Comparison of ENCODE assay signal across 18 cellular contexts in the genomic region with DNA sequence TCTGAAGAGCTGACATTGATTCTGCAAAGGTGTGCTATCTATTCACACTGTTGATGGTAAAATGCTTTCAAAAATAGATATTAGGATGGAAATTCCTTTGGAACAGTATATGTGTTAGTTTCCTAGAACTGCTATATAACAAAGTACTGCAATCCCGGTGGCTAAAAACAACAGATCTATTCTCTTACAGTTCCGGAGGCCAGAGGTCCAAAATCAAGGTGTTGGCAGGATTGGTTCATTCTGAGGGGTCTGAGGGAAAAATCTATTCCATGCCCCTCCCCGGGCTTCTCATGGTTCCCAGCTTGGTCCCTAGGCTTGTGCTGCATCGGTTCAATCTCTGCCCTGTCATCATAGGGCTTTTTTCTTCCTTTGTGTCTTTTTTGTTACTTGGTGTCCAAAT.
A peak's percentile ranks its signal among the peaks of the same experiment; 100 is the strongest.
DNase-seq lines count a peak whose midpoint lies in the region; ATAC-seq and TF ChIP-seq lines count a peak whose summit lies in the region.
"Had no signal": no experiment of that assay in that cellular context is flagged by ENCODE, and none has a peak within 500 bp of the region (broad histone marks: within the 10 kb centered on the region; RNA-seq: fewer than 3 reads in every experiment).

No MANE protein-coding gene starts in this region.

- no peak for ATAC-seq in activated CD8-positive, alpha-beta T cell treated with anti-CD3 and anti-CD28 coated beads for 36 hours
- ATAC-seq in activated CD8-positive, alpha-beta T cell treated with anti-CD3 and anti-CD28 coated beads, Interleukin-2, amount 10 ng/mL, durations not matched to agents 7 days and 5 days: no peak
- ATAC-seq in T-cell (replicated peaks in 1 of 4): no peak
- no peak for ATAC-seq in effector memory CD8-positive, alpha-beta T cell (replicated peaks)
- ATAC-seq in HG03439 (IDR thresholded peaks at IDR 0.05; ENCODE audit: unreplicated experiment): no peak
- ATAC-seq in gastrocnemius medialis: no peak

- intact Hi-C loops in activated CD8-positive, alpha-beta T cell treated with anti-CD3 and anti-CD28 coated beads for 36 hours (cut with micrococcal nuclease): no loop called here
- intact Hi-C loops in gastrocnemius medialis (cut with DNase I; ENCODE audit: low total_unique reads): no loop called here

- in situ Hi-C loops in gastrocnemius medialis (cut with MboI; ENCODE audit: low sequenced_read_pairs in 4 of 4): no loop called here

- H3K27ac ChIP-seq in gastrocnemius medialis: no peak overlapping the region

- H3K4me3 ChIP-seq in gastrocnemius medialis: no peak overlapping the region
- H3K4me3 ChIP-seq: breast epithelium, smooth muscle cell had no signal

- H3K36me3 ChIP-seq in gastrocnemius medialis: no peaks in the 10 kb centered on the region
- H3K36me3 ChIP-seq: breast epithelium had no signal

- no peaks in the 10 kb centered on the region for H3K27me3 Mint-ChIP-seq in activated CD8-positive, alpha-beta T cell treated with anti-CD3 and anti-CD28 coated beads for 36 hours
- H3K27me3 Mint-ChIP-seq in activated CD8-positive, alpha-beta T cell treated with anti-CD3 and anti-CD28 coated beads, Interleukin-2, amount 10 ng/mL, durations not matched to agents 7 days and 5 days (ENCODE audit: low read depth): no peaks in the 10 kb centered on the region
- H3K27me3 Mint-ChIP-seq in T-cell: no peaks in the 10 kb centered on the region
- no peaks in the 10 kb centered on the region for H3K27me3 Mint-ChIP-seq in effector memory CD8-positive, alpha-beta T cell
- no peaks in the 10 kb centered on the region for H3K27me3 Mint-ChIP-seq in osteocyte (ENCODE audit: unreplicated experiment)
- H3K27me3 Mint-ChIP-seq: type B pancreatic cell had no signal

- CTCF ChIA-PET in activated CD8-positive, alpha-beta T cell treated with anti-CD3 and anti-CD28 coated beads for 36 hours (lab: Charles Lee): interaction anchor here (1.4 kb wide), 1 partner anchor 29 kb away, joined by 4 read pairs; no protein-coding TSS in a partner anchor
- CTCF ChIA-PET in activated CD8-positive, alpha-beta T cell treated with anti-CD3 and anti-CD28 coated beads, Interleukin-2, amount 10 ng/mL, durations not matched to agents 7 days and 5 days (lab: Charles Lee): interaction anchor here (1.1 to 1.6 kb wide), 2 partner anchors 30 to 153 kb away, joined by 3 to 5 read pairs; no protein-coding TSS in a partner anchor
- CTCF ChIA-PET in T-cell (lab: Charles Lee): no interaction called here

- peak overlapping the region; percentile 18 for H3K27ac Mint-ChIP-seq in activated CD8-positive, alpha-beta T cell treated with anti-CD3 and anti-CD28 coated beads for 36 hours
- no peak overlapping the region for H3K27ac Mint-ChIP-seq in activated CD8-positive, alpha-beta T cell treated with anti-CD3 and anti-CD28 coated beads, Interleukin-2, amount 10 ng/mL, durations not matched to agents 7 days and 5 days
- H3K27ac Mint-ChIP-seq in T-cell: peak overlapping the region; percentile 81 to 82
- H3K27ac Mint-ChIP-seq in effector memory CD8-positive, alpha-beta T cell: peak overlapping the region; percentile 12 to 98
- peak overlapping the region; percentile 7 for H3K27ac Mint-ChIP-seq in osteocyte (ENCODE audit: unreplicated experiment)
- H3K27ac Mint-ChIP-seq: type B pancreatic cell had no signal

- no peaks in the 10 kb centered on the region for H3K9me3 ChIP-seq in gastrocnemius medialis
- H3K9me3 ChIP-seq: breast epithelium had no signal

- H3K4me3 Mint-ChIP-seq in activated CD8-positive, alpha-beta T cell treated with anti-CD3 and anti-CD28 coated beads for 36 hours: no peak overlapping the region
- no peak overlapping the region for H3K4me3 Mint-ChIP-seq in activated CD8-positive, alpha-beta T cell treated with anti-CD3 and anti-CD28 coated beads, Interleukin-2, amount 10 ng/mL, durations not matched to agents 7 days and 5 days
- peak overlapping the region in 1 of 3 donors; percentile 36 for H3K4me3 Mint-ChIP-seq in T-cell
- peak overlapping the region in 1 of 2 donors; percentile 23 for H3K4me3 Mint-ChIP-seq in effector memory CD8-positive, alpha-beta T cell
- H3K4me3 Mint-ChIP-seq in osteocyte (ENCODE audit: unreplicated experiment): no peak overlapping the region
- H3K4me3 Mint-ChIP-seq: type B pancreatic cell had no signal

- peaks cover 68% of the 10 kb centered on the region for H3K4me1 Mint-ChIP-seq in activated CD8-positive, alpha-beta T cell treated with anti-CD3 and anti-CD28 coated beads for 36 hours (ENCODE audit: low read depth)
- peaks cover 47% of the 10 kb centered on the region for H3K4me1 Mint-ChIP-seq in activated CD8-positive, alpha-beta T cell treated with anti-CD3 and anti-CD28 coated beads, Interleukin-2, amount 10 ng/mL, durations not matched to agents 7 days and 5 days (ENCODE audit: low read depth)
- H3K4me1 Mint-ChIP-seq in T-cell: peaks cover 78 to 87% (median 81%) of the 10 kb centered on the region in 3 donors
- H3K4me1 Mint-ChIP-seq in effector memory CD8-positive, alpha-beta T cell (ENCODE audit: low read depth in 2 of 2): peaks cover 48 to 70% of the 10 kb centered on the region in 2 donors
- peaks cover 30% of the 10 kb centered on the region for H3K4me1 Mint-ChIP-seq in osteocyte (ENCODE audit: unreplicated experiment)

- POLR2A ChIA-PET in activated CD8-positive, alpha-beta T cell treated with anti-CD3 and anti-CD28 coated beads for 36 hours (lab: Charles Lee): interaction anchor here (1.1 kb wide), 1 partner anchor 88 kb away, joined by 3 read pairs; no protein-coding TSS in a partner anchor
- POLR2A ChIA-PET in activated CD8-positive, alpha-beta T cell treated with anti-CD3 and anti-CD28 coated beads, Interleukin-2, amount 10 ng/mL, durations not matched to agents 7 days and 5 days (lab: Charles Lee): no interaction called here
- POLR2A ChIA-PET in T-cell (lab: Charles Lee): interaction anchor here in 1 of 2 donors (0.6 kb wide), 2 partner anchors 14 to 27 kb away, joined by 3 read pairs; no protein-coding TSS in a partner anchor

- no peaks in the 10 kb centered on the region for H3K27me3 ChIP-seq in gastrocnemius medialis
- H3K27me3 ChIP-seq: breast epithelium had no signal

- peaks cover 0 to 9% of the 10 kb centered on the region in 2 donors for H3K4me1 ChIP-seq in gastrocnemius medialis
- H3K4me1 ChIP-seq: breast epithelium had no signal

- peaks cover 6% of the 10 kb centered on the region for H3K9me3 Mint-ChIP-seq in activated CD8-positive, alpha-beta T cell treated with anti-CD3 and anti-CD28 coated beads for 36 hours
- H3K9me3 Mint-ChIP-seq in activated CD8-positive, alpha-beta T cell treated with anti-CD3 and anti-CD28 coated beads, Interleukin-2, amount 10 ng/mL, durations not matched to agents 7 days and 5 days (ENCODE audit: insufficient read depth): no peaks in the 10 kb centered on the region
- H3K9me3 Mint-ChIP-seq in T-cell (no peaks in the 10 kb centered on the region), osteocyte (ENCODE audit: unreplicated experiment) (peaks cover 4% of the 10 kb centered on the region)
- no peaks in the 10 kb centered on the region for H3K9me3 Mint-ChIP-seq in effector memory CD8-positive, alpha-beta T cell

- TF ChIP-seq POLR2A in gastrocnemius medialis (IDR thresholded peaks at IDR 0.05): no peak

- H3K36me3 Mint-ChIP-seq in activated CD8-positive, alpha-beta T cell treated with anti-CD3 and anti-CD28 coated beads for 36 hours (ENCODE audit: low read depth): peaks cover 24% of the 10 kb centered on the region
- H3K36me3 Mint-ChIP-seq in activated CD8-positive, alpha-beta T cell treated with anti-CD3 and anti-CD28 coated beads, Interleukin-2, amount 10 ng/mL, durations not matched to agents 7 days and 5 days (ENCODE audit: low read depth): peaks cover 56% of the 10 kb centered on the region
- H3K36me3 Mint-ChIP-seq in T-cell (peaks cover 24% of the 10 kb centered on the region), osteocyte (ENCODE audit: unreplicated experiment) (peaks cover 17% of the 10 kb centered on the region)
- peaks cover 19% of the 10 kb centered on the region for H3K36me3 Mint-ChIP-seq in effector memory CD8-positive, alpha-beta T cell (ENCODE audit: insufficient read depth)

- no peak for DNase-seq in activated CD8-positive, alpha-beta T cell treated with anti-CD3 and anti-CD28 coated beads for 36 hours
- DNase-seq in activated CD8-positive, alpha-beta T cell treated with anti-CD3 and anti-CD28 coated beads, Interleukin-2, amount 10 ng/mL, durations not matched to agents 7 days and 5 days: no peak
- DNase-seq in T-cell (no peak), osteocyte (ENCODE audit: extremely low spot score, unreplicated experiment) (no peak), medulla oblongata (ENCODE audit: extremely low spot score) (no peak), gastrocnemius medialis (no peak)
- no peak for DNase-seq in effector memory CD8-positive, alpha-beta T cell
- DNase-seq: AML-193; cortex of kidney; head of caudate nucleus; KBM-7; NCI-H1436; NCI-H526; stimulated activated naive CD4-positive, alpha-beta T cell treated with Interleukin-2 at 50 U/mL for 16 hours had no signal

- no peak for TF ChIP-seq CTCF in activated CD8-positive, alpha-beta T cell treated with anti-CD3 and anti-CD28 coated beads for 36 hours (IDR thresholded peaks at IDR 0.05)
- no peak for TF ChIP-seq CTCF in osteocyte (IDR thresholded peaks at IDR 0.05)
- no peak for TF ChIP-seq CTCF in gastrocnemius medialis (IDR thresholded peaks at IDR 0.05 in 4 of 5, conservative IDR thresholded peaks at IDR 0.05 in 1 of 5)

Comparison
In these comparisons a context has a peak if more than half of its experiments do, and no peak if none do; other contexts are left out.
1. CTCF ChIA-PET loops: an anchor here in activated CD8-positive, alpha-beta T cell treated with anti-CD3 and anti-CD28 coated beads for 36 hours (1.4 kb wide) and activated CD8-positive, alpha-beta T cell treated with anti-CD3 and anti-CD28 coated beads, Interleukin-2, amount 10 ng/mL, durations not matched to agents 7 days and 5 days (1.1 to 1.6 kb wide); none called in T-cell.